9 cellular contexts compared by ENCODE assay signal in genomic region chr5:6780802-6781391, GRCh38.
A peak's percentile ranks its signal among the peaks of the same experiment; 100 is the strongest.
DNase-seq lines count a peak whose midpoint lies in the region; ATAC-seq and TF ChIP-seq lines count a peak whose summit lies in the region.
"Had no signal": no experiment of that assay in that cellular context is flagged by ENCODE, and none has a peak within 500 bp of the region (broad histone marks: within the 10 kb centered on the region; RNA-seq: fewer than 3 reads in every experiment).

No MANE protein-coding gene starts in this region.

- CTCF ChIA-PET in activated naive CD4-positive, alpha-beta T cell treated with anti-CD3 and anti-CD28 coated beads for 36 hours (lab: Charles Lee): interaction anchor here (1.0 to 1.3 kb wide), 5 partner anchors 9 to 67 kb away, joined by 3 read pairs; no protein-coding TSS in a partner anchor

- H3K27ac ChIP-seq in neural progenitor cell: no peak overlapping the region
- H3K27ac ChIP-seq: thyroid gland had no signal

- H3K4me3 ChIP-seq in Jurkat, Clone E6-1 (ENCODE audit: low read length): no peak overlapping the region
- no peak overlapping the region for H3K4me3 ChIP-seq in neural progenitor cell
- H3K4me3 ChIP-seq: thyroid gland had no signal

- H3K9ac ChIP-seq in neural progenitor cell: no peak overlapping the region

- H3K9me3 ChIP-seq in neural progenitor cell (ENCODE audit: low read depth): no peaks in the 10 kb centered on the region
- H3K9me3 ChIP-seq: thyroid gland had no signal

- no peaks in the 10 kb centered on the region for H3K79me2 ChIP-seq in neural progenitor cell (ENCODE audit: low read depth)

- no peaks in the 10 kb centered on the region for H3K4me1 ChIP-seq in neural progenitor cell
- H3K4me1 ChIP-seq: thyroid gland had no signal

- H3F3A ChIP-seq in neural progenitor cell (ENCODE audit: low read depth): no peaks in the 10 kb centered on the region

- peaks cover 17% of the 10 kb centered on the region for H3K27me3 Mint-ChIP-seq in activated naive CD4-positive, alpha-beta T cell treated with anti-CD3 and anti-CD28 coated beads for 36 hours (ENCODE audit: low read depth)
- H3K27me3 Mint-ChIP-seq in neural progenitor cell (ENCODE audit: insufficient read depth, low read depth): peaks cover 2% of the 10 kb centered on the region

- H3K4me2 ChIP-seq in neural progenitor cell: no peak overlapping the region

- ATAC-seq in GM21515 (IDR thresholded peaks at IDR 0.05; ENCODE audit: unreplicated experiment): peak; percentile 85

- intact Hi-C loops in activated naive CD4-positive, alpha-beta T cell treated with anti-CD3 and anti-CD28 coated beads for 36 hours (cut with micrococcal nuclease): no loop called here

- no peaks in the 10 kb centered on the region for H3K27me3 ChIP-seq in neural progenitor cell
- H3K27me3 ChIP-seq: thyroid gland had no signal

- peak; percentile 67 for TF ChIP-seq CTCF in GM10266 (IDR thresholded peaks at IDR 0.05; ENCODE audit: control insufficient read depth, insufficient read depth, low read depth, missing control alignments)
- TF ChIP-seq CTCF in neural progenitor cell (IDR thresholded peaks at IDR 0.05): peak; percentile 49

- no peaks in the 10 kb centered on the region for H3K36me3 Mint-ChIP-seq in activated naive CD4-positive, alpha-beta T cell treated with anti-CD3 and anti-CD28 coated beads for 36 hours (ENCODE audit: low read depth)
- H3K36me3 Mint-ChIP-seq in neural progenitor cell: no peaks in the 10 kb centered on the region

- H3K36me3 ChIP-seq in neural progenitor cell: no peaks in the 10 kb centered on the region
- H3K36me3 ChIP-seq: thyroid gland had no signal

- H2AFZ ChIP-seq in neural progenitor cell (replicated peaks): no peak overlapping the region

- no peaks in the 10 kb centered on the region for H3K9me3 Mint-ChIP-seq in activated naive CD4-positive, alpha-beta T cell treated with anti-CD3 and anti-CD28 coated beads for 36 hours
- H3K9me3 Mint-ChIP-seq in neural progenitor cell: peaks cover 4% of the 10 kb centered on the region

- H3K4me3 Mint-ChIP-seq in activated naive CD4-positive, alpha-beta T cell treated with anti-CD3 and anti-CD28 coated beads for 36 hours: no peak overlapping the region
- H3K4me3 Mint-ChIP-seq in neural progenitor cell: no peak overlapping the region

- no peaks in the 10 kb centered on the region for H4K20me1 ChIP-seq in neural progenitor cell (ENCODE audit: low read depth)

- H3K4me1 Mint-ChIP-seq in activated naive CD4-positive, alpha-beta T cell treated with anti-CD3 and anti-CD28 coated beads for 36 hours (ENCODE audit: low read depth): no peaks in the 10 kb centered on the region
- no peaks in the 10 kb centered on the region for H3K4me1 Mint-ChIP-seq in neural progenitor cell

- DNase-seq in GM10266 (ENCODE audit: extremely low spot score) (no peak), neural progenitor cell (ENCODE audit: low spot score) (no peak), hypothalamus (lab: John Stamatoyannopoulos, UW) (no peak), NCI-H187 (lab: John Stamatoyannopoulos, UW) (no peak), AG08396 (ENCODE audit: low spot score) (no peak)
- peak; percentile 33 for DNase-seq in Jurkat, Clone E6-1 (ENCODE audit: low read depth, low spot score)
- DNase-seq in activated naive CD4-positive, alpha-beta T cell treated with anti-CD3 and anti-CD28 coated beads for 36 hours: peak; percentile 45

- no peak overlapping the region for H3K27ac Mint-ChIP-seq in activated naive CD4-positive, alpha-beta T cell treated with anti-CD3 and anti-CD28 coated beads for 36 hours
- H3K27ac Mint-ChIP-seq in neural progenitor cell: no peak overlapping the region

Comparison
In these comparisons a context has a peak if more than half of its experiments do, and no peak if none do; other contexts are left out.
1. DNase-seq: peak in Jurkat, Clone E6-1 (single experiment) and activated naive CD4-positive, alpha-beta T cell treated with anti-CD3 and anti-CD28 coated beads for 36 hours (single experiment); none in GM10266 (single experiment), neural progenitor cell (single experiment), hypothalamus (0 of 51), NCI-H187 (0 of 2) and AG08396 (single experiment).